ENCODE assay signal across 1 cellular context in genomic region chr14:21083565-21084325, GRCh38.
TF ChIP-seq lines count a peak whose summit lies in the region.

No MANE protein-coding gene starts in this region.

TF ChIP-seq in SK-N-SH, 30 proteins besides CTCF, POLR2A, EP300 and RAD21 (continued from another document):
- TF ChIP-seq, protein P1, sequence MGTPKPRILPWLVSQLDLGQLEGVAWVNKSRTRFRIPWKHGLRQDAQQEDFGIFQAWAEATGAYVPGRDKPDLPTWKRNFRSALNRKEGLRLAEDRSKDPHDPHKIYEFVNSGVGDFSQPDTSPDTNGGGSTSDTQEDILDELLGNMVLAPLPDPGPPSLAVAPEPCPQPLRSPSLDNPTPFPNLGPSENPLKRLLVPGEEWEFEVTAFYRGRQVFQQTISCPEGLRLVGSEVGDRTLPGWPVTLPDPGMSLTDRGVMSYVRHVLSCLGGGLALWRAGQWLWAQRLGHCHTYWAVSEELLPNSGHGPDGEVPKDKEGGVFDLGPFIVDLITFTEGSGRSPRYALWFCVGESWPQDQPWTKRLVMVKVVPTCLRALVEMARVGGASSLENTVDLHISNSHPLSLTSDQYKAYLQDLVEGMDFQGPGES (IDR thresholded peaks at IDR 0.05; ENCODE audit: low read depth, low read length): no peak
- no peak for TF ChIP-seq FOXM1 (IDR thresholded peaks at IDR 0.05; ENCODE audit: low read depth)
- no peak for TF ChIP-seq REST (IDR thresholded peaks at IDR 0.05; ENCODE audit: low read depth, low read length)
- TF ChIP-seq USF1 (IDR thresholded peaks at IDR 0.05; ENCODE audit: borderline replicate concordance, low read depth): no peak
- no peak for TF ChIP-seq YY1 (IDR thresholded peaks at IDR 0.05; ENCODE audit: low read depth)
- no peak for TF ChIP-seq TCF12 (IDR thresholded peaks at IDR 0.05)
- no peak for TF ChIP-seq PBX3 (IDR thresholded peaks at IDR 0.05)
- TF ChIP-seq TAF1 (IDR thresholded peaks at IDR 0.05; ENCODE audit: borderline replicate concordance, low read depth, low read length): no peak
- no peak for TF ChIP-seq CHD2 (IDR thresholded peaks at IDR 0.05; ENCODE audit: low read length, partially characterized antibody)
- no peak for TF ChIP-seq RFX5 (IDR thresholded peaks at IDR 0.05; ENCODE audit: low read length)
- no peak for TF ChIP-seq SMC3 (IDR thresholded peaks at IDR 0.05; ENCODE audit: low read depth, low read length)
